In the genomic region with DNA sequence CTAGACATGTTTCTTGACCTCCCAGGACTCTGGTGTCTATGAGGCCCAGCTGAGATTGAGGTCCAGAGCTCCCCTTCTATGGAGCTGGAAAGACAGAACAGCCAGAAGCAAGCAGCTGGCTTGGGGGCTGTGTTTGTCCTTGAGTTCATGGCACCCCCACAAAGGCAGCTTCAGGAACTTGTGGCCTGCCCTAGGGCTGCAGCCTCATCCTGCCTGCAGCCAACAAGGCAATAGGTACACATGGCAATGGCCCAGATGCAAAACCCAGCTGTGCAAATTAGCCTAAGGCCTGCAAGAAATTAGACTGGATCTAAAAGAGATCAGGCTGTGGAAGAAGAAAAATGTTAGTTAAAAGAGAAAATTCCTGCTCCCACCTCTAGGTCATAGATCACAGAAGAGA, we compare ENCODE assay signal across 25 cellular contexts.
DNase-seq lines count a peak whose midpoint lies in the region; TF ChIP-seq lines count a peak whose summit lies in the region.
"Had no signal": no experiment of that assay in that cellular context is flagged by ENCODE, and none has a peak within 500 bp of the region (broad histone marks: within the 10 kb centered on the region; RNA-seq: fewer than 3 reads in every experiment).

No MANE protein-coding gene starts in this region.

- POLR2A ChIA-PET in OCI-LY7 (lab: Charles Lee) = interaction anchor here (0.5 kb wide), 1 partner anchor 41 kb away, joined by 4 read pairs; no protein-coding TSS in a partner anchor

- no peaks in the 10 kb centered on the region for H3K4me1 Mint-ChIP-seq in type B pancreatic cell (ENCODE audit: unreplicated experiment)
- H3K4me1 Mint-ChIP-seq: CD14-positive monocyte; CD4-positive, alpha-beta memory T cell; CD4-positive, CD25-positive, alpha-beta regulatory T cell; CD8-positive, alpha-beta memory T cell had no signal

- H3K9me2 ChIP-seq in Karpas-422 (replicated peaks; ENCODE audit: insufficient read depth, low read length) (no peaks in the 10 kb centered on the region), OCI-LY7 (ENCODE audit: insufficient read depth, low read length) (no peaks in the 10 kb centered on the region)

- no peaks in the 10 kb centered on the region for H3K27me3 Mint-ChIP-seq in type B pancreatic cell
- H3K27me3 Mint-ChIP-seq: CD4-positive, CD25-positive, alpha-beta regulatory T cell had no signal

- CTCF ChIA-PET in OCI-LY7 (lab: Charles Lee; ENCODE audit: unreplicated experiment) = no interaction called here

- no peak overlapping the region for H3K9ac ChIP-seq in Karpas-422 (ENCODE audit: low read length)
- H3K9ac ChIP-seq: BLaER1 had no signal

- intact Hi-C loops in OCI-LY7 (cut with micrococcal nuclease; ENCODE audit: unreplicated experiment) = no loop called here

- H3K27me3 ChIP-seq in WERI-Rb-1 (ENCODE audit: insufficient read depth, low read depth, severe bottlenecking) (peaks cover 2% of the 10 kb centered on the region), Karpas-422 (ENCODE audit: low read length) (no peaks in the 10 kb centered on the region)
- H3K27me3 ChIP-seq: BE2C had no signal

- no peak overlapping the region for H2AFZ ChIP-seq in Karpas-422 (ENCODE audit: low read length)
- H2AFZ ChIP-seq in OCI-LY7 (ENCODE audit: low read length) = no peak overlapping the region

- no peaks in the 10 kb centered on the region for H3K4me1 ChIP-seq in Karpas-422 (ENCODE audit: low read length)
- H3K4me1 ChIP-seq in OCI-LY7 (ENCODE audit: insufficient read depth, low read length, poor library complexity, severe bottlenecking) = no peaks in the 10 kb centered on the region
- H3K4me1 ChIP-seq: A549, BE2C, BLaER1 had no signal

- H3K27ac ChIP-seq in WERI-Rb-1 (peak overlapping the region; percentile 75), Karpas-422 (ENCODE audit: low read length) (no peak overlapping the region), OCI-LY7 (ENCODE audit: low read depth, low read length, poor library complexity, severe bottlenecking) (no peak overlapping the region)
- H3K27ac ChIP-seq: 22Rv1, A549, BLaER1 had no signal

- TF ChIP-seq CTCF in WERI-Rb-1 (IDR thresholded peaks at IDR 0.05; ENCODE audit: low read depth, low read length) (no peak), type B pancreatic cell (conservative IDR thresholded peaks at IDR 0.05) (no peak), OCI-LY7 (conservative IDR thresholded peaks at IDR 0.05; ENCODE audit: low read length) (no peak)

- H3K4me3 ChIP-seq in WERI-Rb-1 (ENCODE audit: low read depth, low read length) (no peak overlapping the region), Karpas-422 (ENCODE audit: low read length) (no peak overlapping the region), OCI-LY7 (ENCODE audit: low read depth, low read length, poor library complexity, severe bottlenecking) (no peak overlapping the region)
- H3K4me3 ChIP-seq: A549, BLaER1, GM12878 had no signal

- H3K4me3 Mint-ChIP-seq in type B pancreatic cell = no peak overlapping the region
- H3K4me3 Mint-ChIP-seq: CD14-positive monocyte; CD4-positive, CD25-positive, alpha-beta regulatory T cell; CD8-positive, alpha-beta memory T cell had no signal

- peaks cover 17% of the 10 kb centered on the region for H3K9me3 Mint-ChIP-seq in type B pancreatic cell

- no peak overlapping the region for H3K27ac Mint-ChIP-seq in type B pancreatic cell
- H3K27ac Mint-ChIP-seq: CD4-positive, alpha-beta memory T cell; CD4-positive, CD25-positive, alpha-beta regulatory T cell had no signal

- no peaks in the 10 kb centered on the region for H4K20me1 ChIP-seq in Karpas-422 (ENCODE audit: insufficient read depth, low read depth, low read length)
- no peaks in the 10 kb centered on the region for H4K20me1 ChIP-seq in OCI-LY7 (ENCODE audit: insufficient read depth, low read length)
- H4K20me1 ChIP-seq: BLaER1 had no signal

- H3K4me2 ChIP-seq in Karpas-422 (ENCODE audit: low read depth, low read length, poor library complexity, severe bottlenecking) = no peak overlapping the region
- no peak overlapping the region for H3K4me2 ChIP-seq in OCI-LY7 (ENCODE audit: low read length)
- H3K4me2 ChIP-seq: A549, BLaER1 had no signal

- no peaks in the 10 kb centered on the region for H3K36me3 Mint-ChIP-seq in type B pancreatic cell
- H3K36me3 Mint-ChIP-seq: CD14-positive monocyte; CD4-positive, alpha-beta memory T cell; CD4-positive, CD25-positive, alpha-beta regulatory T cell; CD8-positive, alpha-beta memory T cell had no signal

- H3K36me3 ChIP-seq in WERI-Rb-1 (no peaks in the 10 kb centered on the region), Karpas-422 (ENCODE audit: insufficient read depth, low read length) (no peaks in the 10 kb centered on the region), OCI-LY7 (ENCODE audit: insufficient read depth, low read length) (no peaks in the 10 kb centered on the region)
- H3K36me3 ChIP-seq: BE2C, BLaER1 had no signal

- BruUV-seq in OCI-LY7 (replicated peaks; lab: Mats Ljungman, UMichigan) = no TSS peak

- DNase-seq in WERI-Rb-1 (no peak), ecto neural progenitor cell (ENCODE audit: low spot score) (peak; percentile 6), type B pancreatic cell (ENCODE audit: extremely low spot score, unreplicated experiment) (peak; percentile 20), Karpas-422 (no peak), NCI-H510A treated with DMSO at 0.1 percent for 48 hours (lab: John Stamatoyannopoulos, UW) (no peak), OCI-LY7 (ENCODE audit: low spot score) (no peak)
- DNase-seq: AML-193; BE2C; C1 segment of cervical spinal cord; CD4-positive, alpha-beta memory T cell; CD4-positive, CD25-positive, alpha-beta regulatory T cell; CD8-positive, alpha-beta memory T cell; COR-L47; DMS 273 treated with DMSO at 0.1 percent for 48 hours; DMS153; DMS53; DMS79; DND-41; EL; GDM1 had no signal

- H3K79me2 ChIP-seq in Karpas-422 (ENCODE audit: low read length) (no peaks in the 10 kb centered on the region), OCI-LY7 (ENCODE audit: insufficient read depth, low read depth, low read length) (no peaks in the 10 kb centered on the region)

- H3K9me3 ChIP-seq in WERI-Rb-1 (ENCODE audit: severe bottlenecking) (peaks cover 13% of the 10 kb centered on the region), Karpas-422 (ENCODE audit: low read length) (peaks cover 4% of the 10 kb centered on the region; the same call in 1 of the 2 replicates), OCI-LY7 (ENCODE audit: low read length) (no peaks in the 10 kb centered on the region)
- H3K9me3 ChIP-seq: A549, BE2C had no signal

Comparison
In these comparisons a context has a peak if more than half of its experiments do, and no peak if none do; other contexts are left out.
1. DNase-seq: peak in ecto neural progenitor cell (single experiment) and type B pancreatic cell (single experiment); none in WERI-Rb-1 (single experiment), Karpas-422 (single experiment), NCI-H510A treated with DMSO at 0.1 percent for 48 hours (single experiment) and OCI-LY7 (single experiment).